ENCODE assay signal across 12 cellular contexts in genomic region chr20:50824137-50824536, GRCh38. TPM values are rescaled to one million over a fixed set of nuclear protein-coding genes. Genes with fewer than 3 reads are reported as not detected.
A peak's percentile ranks its signal among the peaks of the same experiment; 100 is the strongest.
DNase-seq lines count a peak whose midpoint lies in the region; ATAC-seq, FAIRE-seq and TF ChIP-seq lines count a peak whose summit lies in the region.
"Had no signal": no experiment of that assay in that cellular context is flagged by ENCODE, and none has a peak within 500 bp of the region (broad histone marks: within the 10 kb centered on the region; RNA-seq: fewer than 3 reads in every experiment).

No MANE protein-coding gene starts in this region.

- peak; percentile 54 for DNase-seq in AG08396 (ENCODE audit: low spot score)
- peak; percentile 40 for DNase-seq in HS-5 (ENCODE audit: low read depth)
- peak; percentile 35 for DNase-seq in bronchial epithelial cell (ENCODE audit: low read depth)
- DNase-seq in naive B cell: no peak
- DNase-seq in HuH-7.5 (ENCODE audit: low spot score): no peak
- DNase-seq in HEK293T (ENCODE audit: extremely low spot score): no peak
- DNase-seq in CD4-positive, alpha-beta T cell: no peak
- DNase-seq: activated CD8-positive, alpha-beta memory T cell treated with anti-CD3 and anti-CD28 coated beads for 24 hours; KG1; stimulated activated CD4-positive, alpha-beta T cell treated with anti-CD3 and anti-CD28 coated beads, Interleukin-12 subunit alpha, Interleukin-12 subunit beta, amount 100 ng/mL, for 4 hours; T-helper 1 cell had no signal

- H3K27me3 ChIP-seq in bronchial epithelial cell (ENCODE audit: control insufficient read depth, insufficient read depth, low read length): no peaks in the 10 kb centered on the region
- no peaks in the 10 kb centered on the region for H3K27me3 ChIP-seq in CD4-positive, alpha-beta T cell (ENCODE audit: control insufficient read depth, insufficient read depth, low read length)

- H3K4me1 Mint-ChIP-seq in naive B cell: peaks cover 51 to 56% (median 51%) of the 10 kb centered on the region in 3 donors
- peaks cover 5% of the 10 kb centered on the region for H3K4me1 Mint-ChIP-seq in CD4-positive, alpha-beta T cell (ENCODE audit: low read depth)

- H3K4me3 Mint-ChIP-seq in naive B cell: no peak overlapping the region
- H3K4me3 Mint-ChIP-seq in CD4-positive, alpha-beta T cell: no peak overlapping the region

- H3K27me3 Mint-ChIP-seq in naive B cell: no peaks in the 10 kb centered on the region
- H3K27me3 Mint-ChIP-seq in CD4-positive, alpha-beta T cell: no peaks in the 10 kb centered on the region

- peak overlapping the region in 4 of 6 donors; percentile 14 to 68 (median 38) for H3K27ac Mint-ChIP-seq in naive B cell
- no peak overlapping the region for H3K27ac Mint-ChIP-seq in CD4-positive, alpha-beta T cell

- no peak for FAIRE-seq in bronchial epithelial cell (lab: Jason Lieb, UNC)

- TF ChIP-seq CTCF in bronchial epithelial cell (IDR thresholded peaks at IDR 0.05; ENCODE audit: insufficient read depth, low read length, severe bottlenecking): no peak
- TF ChIP-seq CTCF in CD4-positive, alpha-beta T cell (IDR thresholded peaks at IDR 0.05): no peak

- H3K4me3 ChIP-seq in bronchial epithelial cell (ENCODE audit: low read depth, low read length): no peak overlapping the region

- CTCF ChIA-PET in HEK293T (lab: Yijun Ruan, JAX): no interaction called here
- CTCF ChIA-PET in CD4-positive, alpha-beta T cell (lab: Charles Lee): interaction anchor here (0.5 to 1.9 kb wide), 2 partner anchors 29 to 53 kb away, joined by 3 to 8 read pairs; partner anchors contain the start of gene BCAS4

- POLR2A ChIA-PET in HEK293T (lab: Yijun Ruan, JAX): no interaction called here
- POLR2A ChIA-PET in CD4-positive, alpha-beta T cell (lab: Charles Lee): interaction anchor here (1.0 to 1.1 kb wide), 2 partner anchors 30 to 107 kb away, joined by 3 read pairs; partner anchors contain the start of gene ADNP

- no peaks in the 10 kb centered on the region for H3K9me3 ChIP-seq in CD4-positive, alpha-beta T cell (ENCODE audit: control insufficient read depth, low read length)

- ATAC-seq in naive B cell (ENCODE audit: low read depth in 2 of 2) (no peak), GM21825 (IDR thresholded peaks at IDR 0.05; ENCODE audit: unreplicated experiment) (no peak)
- no peak for ATAC-seq in CD4-positive, alpha-beta T cell (ENCODE audit: poor library complexity)

- H3K27ac ChIP-seq in CD4-positive, alpha-beta T cell (ENCODE audit: low read depth, low read length): no peak overlapping the region

- H3K36me3 ChIP-seq in bronchial epithelial cell (ENCODE audit: control insufficient read depth, insufficient read depth, low read length): no peaks in the 10 kb centered on the region

- H3K36me3 Mint-ChIP-seq in naive B cell: peaks cover 4 to 17% of the 10 kb centered on the region in 2 donors
- H3K36me3 Mint-ChIP-seq in CD4-positive, alpha-beta T cell (ENCODE audit: low read depth): peaks cover 53% of the 10 kb centered on the region

- intact Hi-C loops in CD4-positive, alpha-beta T cell (cut with DNase I, micrococcal nuclease): no loop called here

- H3K9me3 Mint-ChIP-seq in naive B cell: peaks cover 0 to 2% (median 0%) of the 10 kb centered on the region in 7 donors
- H3K9me3 Mint-ChIP-seq in CD4-positive, alpha-beta T cell: no peaks in the 10 kb centered on the region

TF ChIP-seq in HEK293T, 16 proteins besides CTCF, POLR2A, EP300 and RAD21:
- TF ChIP-seq HDGF (IDR thresholded peaks at IDR 0.05; ENCODE audit: borderline replicate concordance) (no peak), SP1 (IDR thresholded peaks at IDR 0.05) (no peak), ARNT (IDR thresholded peaks at IDR 0.05) (no peak), PKNOX1 (IDR thresholded peaks at IDR 0.05) (no peak), NFRKB (IDR thresholded peaks at IDR 0.05) (no peak)

RNA-seq across cellular contexts. Expression of gene BCAS4, which starts 29.3 kb away (rescaled TPM):
- 5.5 and 12.2 TPM in 2 replicates for total RNA-seq in bronchial epithelial cell
- 10 to 100 TPM; 62.1 to 82.2 (median 70.3) TPM for polyA plus RNA-seq in naive B cell (ENCODE audit: low read depth in 6 of 6)
- 10 to 100 TPM; 19.0 to 20.9 TPM for total RNA-seq in CD4-positive, alpha-beta T cell

Comparison
In these comparisons a context has a peak if more than half of its experiments do, and no peak if none do; other contexts are left out.
1. DNase-seq: peak in AG08396 (single experiment), HS-5 (single experiment) and bronchial epithelial cell (single experiment); none in naive B cell (single experiment), HuH-7.5 (single experiment), HEK293T (single experiment) and CD4-positive, alpha-beta T cell (0 of 10).